Comparison of ENCODE assay signal across 2 cellular contexts in genomic region chr1:155947741-155948140, GRCh38.
TF ChIP-seq lines count a peak whose summit lies in the region.

No MANE protein-coding gene starts in this region.

TF ChIP-seq in SK-N-SH, 30 proteins besides CTCF, POLR2A, EP300 and RAD21:
- TF ChIP-seq JUND (IDR thresholded peaks at IDR 0.05) (no peak), GABPA (IDR thresholded peaks at IDR 0.05; ENCODE audit: low read depth) (no peak), NFIC (IDR thresholded peaks at IDR 0.05; ENCODE audit: borderline replicate concordance) (no peak)
TF ChIP-seq in SK-N-SH: peak in this region for 0.

TF ChIP-seq in SK-N-SH treated with all-trans-retinoic acid at 6 μM for 48 hours, 23 proteins besides CTCF, POLR2A, EP300 and RAD21:
- TF ChIP-seq, protein P1, sequence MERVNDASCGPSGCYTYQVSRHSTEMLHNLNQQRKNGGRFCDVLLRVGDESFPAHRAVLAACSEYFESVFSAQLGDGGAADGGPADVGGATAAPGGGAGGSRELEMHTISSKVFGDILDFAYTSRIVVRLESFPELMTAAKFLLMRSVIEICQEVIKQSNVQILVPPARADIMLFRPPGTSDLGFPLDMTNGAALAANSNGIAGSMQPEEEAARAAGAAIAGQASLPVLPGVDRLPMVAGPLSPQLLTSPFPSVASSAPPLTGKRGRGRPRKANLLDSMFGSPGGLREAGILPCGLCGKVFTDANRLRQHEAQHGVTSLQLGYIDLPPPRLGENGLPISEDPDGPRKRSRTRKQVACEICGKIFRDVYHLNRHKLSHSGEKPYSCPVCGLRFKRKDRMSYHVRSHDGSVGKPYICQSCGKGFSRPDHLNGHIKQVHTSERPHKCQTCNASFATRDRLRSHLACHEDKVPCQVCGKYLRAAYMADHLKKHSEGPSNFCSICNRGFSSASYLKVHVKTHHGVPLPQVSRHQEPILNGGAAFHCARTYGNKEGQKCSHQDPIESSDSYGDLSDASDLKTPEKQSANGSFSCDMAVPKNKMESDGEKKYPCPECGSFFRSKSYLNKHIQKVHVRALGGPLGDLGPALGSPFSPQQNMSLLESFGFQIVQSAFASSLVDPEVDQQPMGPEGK (CRISPR knock-in tag; IDR thresholded peaks at IDR 0.05; ENCODE audit: borderline replicate concordance) = no peak
- TF ChIP-seq OSR1 (CRISPR knock-in tag; IDR thresholded peaks at IDR 0.05) (no peak), ZNF8 (CRISPR knock-in tag; IDR thresholded peaks at IDR 0.05) (no peak)
TF ChIP-seq in SK-N-SH treated with all-trans-retinoic acid at 6 μM for 48 hours: peak in this region for 0.
